Comparison of ENCODE assay signal across 1 cellular context in genomic region chr6:162088091-162088490, GRCh38.
A peak's percentile ranks its signal among the peaks of the same experiment; 100 is the strongest.
TF ChIP-seq lines count a peak whose summit lies in the region.

No MANE protein-coding gene starts in this region.

TF ChIP-seq in HepG2, 621 proteins besides CTCF, POLR2A, EP300 and RAD21 (continued from another document):
- TF ChIP-seq USF2 (IDR thresholded peaks at IDR 0.05; ENCODE audit: low read depth, low read length) (0 out of 2 replicates have a peak, but pooled peaks have one; percentile 25), USF2 (CRISPR knock-in tag; IDR thresholded peaks at IDR 0.05; ENCODE audit: borderline replicate concordance) (no peak), NFYB (CRISPR knock-in tag; IDR thresholded peaks at IDR 0.05) (no peak), FOXK2 (IDR thresholded peaks at IDR 0.05) (no peak), RAD51 (IDR thresholded peaks at IDR 0.05; ENCODE audit: borderline replicate concordance) (peak; percentile 54; the same call in 1 of the 2 replicates), ZBTB7A (CRISPR knock-in tag; IDR thresholded peaks at IDR 0.05) (no peak), PTBP1 (IDR thresholded peaks at IDR 0.05; ENCODE audit: low read depth, low read length, poor library complexity, severe bottlenecking) (no peak)
